ENCODE assay signal across 1 cellular context in the genomic region with DNA sequence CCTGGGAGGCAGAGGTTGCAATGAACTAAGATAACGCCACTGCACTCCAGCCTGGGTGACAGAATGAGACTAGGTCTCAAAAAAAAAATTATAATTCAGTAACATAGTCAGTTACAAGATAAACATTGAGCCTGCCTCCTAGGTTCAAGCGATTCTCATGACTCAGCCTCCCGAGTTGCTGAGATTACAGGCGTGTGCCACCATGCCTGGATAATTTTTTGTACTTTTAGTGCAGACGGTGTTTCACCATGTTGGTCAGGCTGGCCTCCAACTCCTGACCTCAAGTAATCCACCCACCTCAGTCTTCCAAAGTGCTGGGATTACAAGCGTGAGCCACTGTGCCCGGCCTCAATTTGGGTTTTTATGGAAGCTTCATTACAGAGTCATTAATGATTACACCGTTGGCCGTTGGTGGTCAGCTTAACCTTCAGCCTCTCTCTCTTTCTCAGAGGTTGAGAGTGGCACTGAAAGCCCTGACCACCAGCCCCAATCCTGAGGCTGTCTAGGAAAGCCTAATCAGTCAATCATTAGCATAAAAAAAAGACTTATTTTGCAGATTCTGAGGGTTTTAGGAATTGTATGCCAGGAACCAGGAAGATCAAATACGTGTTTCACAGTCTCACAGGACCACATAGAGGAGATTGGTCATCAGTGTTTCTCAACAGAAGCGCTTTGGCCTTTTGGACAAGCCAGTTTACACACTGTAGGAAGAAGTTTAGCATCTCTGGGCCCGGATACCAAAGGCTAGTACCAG.
TF ChIP-seq lines count a peak whose summit lies in the region.

No MANE protein-coding gene starts in this region.

TF ChIP-seq in HepG2, 621 proteins besides CTCF, POLR2A, EP300 and RAD21 (continues in another document):
- TF ChIP-seq, protein P1, sequence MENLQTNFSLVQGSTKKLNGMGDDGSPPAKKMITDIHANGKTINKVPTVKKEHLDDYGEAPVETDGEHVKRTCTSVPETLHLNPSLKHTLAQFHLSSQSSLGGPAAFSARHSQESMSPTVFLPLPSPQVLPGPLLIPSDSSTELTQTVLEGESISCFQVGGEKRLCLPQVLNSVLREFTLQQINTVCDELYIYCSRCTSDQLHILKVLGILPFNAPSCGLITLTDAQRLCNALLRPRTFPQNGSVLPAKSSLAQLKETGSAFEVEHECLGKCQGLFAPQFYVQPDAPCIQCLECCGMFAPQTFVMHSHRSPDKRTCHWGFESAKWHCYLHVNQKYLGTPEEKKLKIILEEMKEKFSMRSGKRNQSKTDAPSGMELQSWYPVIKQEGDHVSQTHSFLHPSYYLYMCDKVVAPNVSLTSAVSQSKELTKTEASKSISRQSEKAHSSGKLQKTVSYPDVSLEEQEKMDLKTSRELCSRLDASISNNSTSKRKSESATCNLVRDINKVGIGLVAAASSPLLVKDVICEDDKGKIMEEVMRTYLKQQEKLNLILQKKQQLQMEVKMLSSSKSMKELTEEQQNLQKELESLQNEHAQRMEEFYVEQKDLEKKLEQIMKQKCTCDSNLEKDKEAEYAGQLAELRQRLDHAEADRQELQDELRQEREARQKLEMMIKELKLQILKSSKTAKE (CRISPR knock-in tag; IDR thresholded peaks at IDR 0.05; ENCODE audit: borderline replicate concordance): no peak
- TF ChIP-seq SNAI1 (CRISPR knock-in tag; IDR thresholded peaks at IDR 0.05; ENCODE audit: borderline replicate concordance) (peak; percentile 77; the same call in 1 of the 2 replicates), MEF2D (CRISPR knock-in tag; IDR thresholded peaks at IDR 0.05) (no peak), TOPORS (CRISPR knock-in tag; IDR thresholded peaks at IDR 0.05) (0 out of 2 replicates have a peak, but pooled peaks have one; percentile 23), ZNF777 (CRISPR knock-in tag; IDR thresholded peaks at IDR 0.05) (0 out of 2 replicates have a peak, but pooled peaks have one; percentile 11), SOX13 (IDR thresholded peaks at IDR 0.05) (no peak), SOX13 (CRISPR knock-in tag; conservative IDR thresholded peaks at IDR 0.05 in 1 of 2, IDR thresholded peaks at IDR 0.05 in 1 of 2) (0 out of 4 replicates have a peak, but pooled peaks of 1 of the 2 experiments have one; percentile 12), ZNF878 (CRISPR knock-in tag; IDR thresholded peaks at IDR 0.05) (0 out of 2 replicates have a peak, but pooled peaks have one; percentile 41), FOSL2 (CRISPR knock-in tag; IDR thresholded peaks at IDR 0.05) (0 out of 2 replicates have a peak, but pooled peaks have one; percentile 22), ZNF230 (CRISPR knock-in tag; IDR thresholded peaks at IDR 0.05) (0 out of 2 replicates have a peak, but pooled peaks have one; percentile 53), ARID2 (CRISPR knock-in tag; IDR thresholded peaks at IDR 0.05; ENCODE audit: borderline replicate concordance) (0 out of 2 replicates have a peak, but pooled peaks have one; percentile 5), CBX1 (IDR thresholded peaks at IDR 0.05; ENCODE audit: low read depth) (no peak), CAMTA2 (CRISPR knock-in tag; IDR thresholded peaks at IDR 0.05; ENCODE audit: borderline replicate concordance) (no peak), PHF8 (CRISPR knock-in tag; IDR thresholded peaks at IDR 0.05) (no peak; the same call in 1 of the 2 replicates), FOXM1 (CRISPR knock-in tag; IDR thresholded peaks at IDR 0.05) (no peak), BCL6 (CRISPR knock-in tag; IDR thresholded peaks at IDR 0.05) (peak; percentile 56; the same call in 1 of the 2 replicates), KLF11 (CRISPR knock-in tag; IDR thresholded peaks at IDR 0.05) (0 out of 2 replicates have a peak, but pooled peaks have one; percentile 12), ZNF790 (CRISPR knock-in tag; IDR thresholded peaks at IDR 0.05; ENCODE audit: borderline replicate concordance) (0 out of 2 replicates have a peak, but pooled peaks have one; percentile 43), NR2C2 (CRISPR knock-in tag; IDR thresholded peaks at IDR 0.05; ENCODE audit: borderline replicate concordance) (0 out of 2 replicates have a peak, but pooled peaks have one; percentile 28), RARA (CRISPR knock-in tag; IDR thresholded peaks at IDR 0.05) (0 out of 2 replicates have a peak, but pooled peaks have one; percentile 7), HES4 (CRISPR knock-in tag; IDR thresholded peaks at IDR 0.05; ENCODE audit: borderline replicate concordance) (peak; percentile 43; the same call in 1 of the 2 replicates), ZNF746 (CRISPR knock-in tag; IDR thresholded peaks at IDR 0.05) (0 out of 2 replicates have a peak, but pooled peaks have one; percentile 27), ARNTL (CRISPR knock-in tag; IDR thresholded peaks at IDR 0.05) (0 out of 2 replicates have a peak, but pooled peaks have one; percentile 17), SCMH1 (CRISPR knock-in tag; IDR thresholded peaks at IDR 0.05; ENCODE audit: borderline replicate concordance) (no peak), ZFX (CRISPR knock-in tag; IDR thresholded peaks at IDR 0.05; ENCODE audit: low read depth) (peak; percentile 28; the same call in 1 of the 2 replicates), ZNF333 (CRISPR knock-in tag; IDR thresholded peaks at IDR 0.05; ENCODE audit: borderline replicate concordance) (0 out of 2 replicates have a peak, but pooled peaks have one; percentile 37), ZNF629 (CRISPR knock-in tag; conservative IDR thresholded peaks at IDR 0.05) (no peak)
- TF ChIP-seq, protein P2, sequence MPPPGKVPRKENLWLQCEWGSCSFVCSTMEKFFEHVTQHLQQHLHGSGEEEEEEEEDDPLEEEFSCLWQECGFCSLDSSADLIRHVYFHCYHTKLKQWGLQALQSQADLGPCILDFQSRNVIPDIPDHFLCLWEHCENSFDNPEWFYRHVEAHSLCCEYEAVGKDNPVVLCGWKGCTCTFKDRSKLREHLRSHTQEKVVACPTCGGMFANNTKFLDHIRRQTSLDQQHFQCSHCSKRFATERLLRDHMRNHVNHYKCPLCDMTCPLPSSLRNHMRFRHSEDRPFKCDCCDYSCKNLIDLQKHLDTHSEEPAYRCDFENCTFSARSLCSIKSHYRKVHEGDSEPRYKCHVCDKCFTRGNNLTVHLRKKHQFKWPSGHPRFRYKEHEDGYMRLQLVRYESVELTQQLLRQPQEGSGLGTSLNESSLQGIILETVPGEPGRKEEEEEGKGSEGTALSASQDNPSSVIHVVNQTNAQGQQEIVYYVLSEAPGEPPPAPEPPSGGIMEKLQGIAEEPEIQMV (CRISPR knock-in tag; IDR thresholded peaks at IDR 0.05; ENCODE audit: low read depth): peak; percentile 43; the same call in 1 of the 2 replicates
- TF ChIP-seq, protein P3, sequence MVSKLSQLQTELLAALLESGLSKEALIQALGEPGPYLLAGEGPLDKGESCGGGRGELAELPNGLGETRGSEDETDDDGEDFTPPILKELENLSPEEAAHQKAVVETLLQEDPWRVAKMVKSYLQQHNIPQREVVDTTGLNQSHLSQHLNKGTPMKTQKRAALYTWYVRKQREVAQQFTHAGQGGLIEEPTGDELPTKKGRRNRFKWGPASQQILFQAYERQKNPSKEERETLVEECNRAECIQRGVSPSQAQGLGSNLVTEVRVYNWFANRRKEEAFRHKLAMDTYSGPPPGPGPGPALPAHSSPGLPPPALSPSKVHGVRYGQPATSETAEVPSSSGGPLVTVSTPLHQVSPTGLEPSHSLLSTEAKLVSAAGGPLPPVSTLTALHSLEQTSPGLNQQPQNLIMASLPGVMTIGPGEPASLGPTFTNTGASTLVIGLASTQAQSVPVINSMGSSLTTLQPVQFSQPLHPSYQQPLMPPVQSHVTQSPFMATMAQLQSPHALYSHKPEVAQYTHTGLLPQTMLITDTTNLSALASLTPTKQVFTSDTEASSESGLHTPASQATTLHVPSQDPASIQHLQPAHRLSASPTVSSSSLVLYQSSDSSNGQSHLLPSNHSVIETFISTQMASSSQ (IDR thresholded peaks at IDR 0.05; ENCODE audit: low read depth): peak; percentile 57
- TF ChIP-seq, protein P3 (CRISPR knock-in tag; IDR thresholded peaks at IDR 0.05; ENCODE audit: borderline replicate concordance): no peak
- TF ChIP-seq, protein P4, sequence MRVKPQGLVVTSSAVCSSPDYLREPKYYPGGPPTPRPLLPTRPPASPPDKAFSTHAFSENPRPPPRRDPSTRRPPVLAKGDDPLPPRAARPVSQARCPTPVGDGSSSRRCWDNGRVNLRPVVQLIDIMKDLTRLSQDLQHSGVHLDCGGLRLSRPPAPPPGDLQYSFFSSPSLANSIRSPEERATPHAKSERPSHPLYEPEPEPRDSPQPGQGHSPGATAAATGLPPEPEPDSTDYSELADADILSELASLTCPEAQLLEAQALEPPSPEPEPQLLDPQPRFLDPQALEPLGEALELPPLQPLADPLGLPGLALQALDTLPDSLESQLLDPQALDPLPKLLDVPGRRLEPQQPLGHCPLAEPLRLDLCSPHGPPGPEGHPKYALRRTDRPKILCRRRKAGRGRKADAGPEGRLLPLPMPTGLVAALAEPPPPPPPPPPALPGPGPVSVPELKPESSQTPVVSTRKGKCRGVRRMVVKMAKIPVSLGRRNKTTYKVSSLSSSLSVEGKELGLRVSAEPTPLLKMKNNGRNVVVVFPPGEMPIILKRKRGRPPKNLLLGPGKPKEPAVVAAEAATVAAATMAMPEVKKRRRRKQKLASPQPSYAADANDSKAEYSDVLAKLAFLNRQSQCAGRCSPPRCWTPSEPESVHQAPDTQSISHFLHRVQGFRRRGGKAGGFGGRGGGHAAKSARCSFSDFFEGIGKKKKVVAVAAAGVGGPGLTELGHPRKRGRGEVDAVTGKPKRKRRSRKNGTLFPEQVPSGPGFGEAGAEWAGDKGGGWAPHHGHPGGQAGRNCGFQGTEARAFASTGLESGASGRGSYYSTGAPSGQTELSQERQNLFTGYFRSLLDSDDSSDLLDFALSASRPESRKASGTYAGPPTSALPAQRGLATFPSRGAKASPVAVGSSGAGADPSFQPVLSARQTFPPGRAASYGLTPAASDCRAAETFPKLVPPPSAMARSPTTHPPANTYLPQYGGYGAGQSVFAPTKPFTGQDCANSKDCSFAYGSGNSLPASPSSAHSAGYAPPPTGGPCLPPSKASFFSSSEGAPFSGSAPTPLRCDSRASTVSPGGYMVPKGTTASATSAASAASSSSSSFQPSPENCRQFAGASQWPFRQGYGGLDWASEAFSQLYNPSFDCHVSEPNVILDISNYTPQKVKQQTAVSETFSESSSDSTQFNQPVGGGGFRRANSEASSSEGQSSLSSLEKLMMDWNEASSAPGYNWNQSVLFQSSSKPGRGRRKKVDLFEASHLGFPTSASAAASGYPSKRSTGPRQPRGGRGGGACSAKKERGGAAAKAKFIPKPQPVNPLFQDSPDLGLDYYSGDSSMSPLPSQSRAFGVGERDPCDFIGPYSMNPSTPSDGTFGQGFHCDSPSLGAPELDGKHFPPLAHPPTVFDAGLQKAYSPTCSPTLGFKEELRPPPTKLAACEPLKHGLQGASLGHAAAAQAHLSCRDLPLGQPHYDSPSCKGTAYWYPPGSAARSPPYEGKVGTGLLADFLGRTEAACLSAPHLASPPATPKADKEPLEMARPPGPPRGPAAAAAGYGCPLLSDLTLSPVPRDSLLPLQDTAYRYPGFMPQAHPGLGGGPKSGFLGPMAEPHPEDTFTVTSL (CRISPR knock-in tag; IDR thresholded peaks at IDR 0.05; ENCODE audit: borderline replicate concordance): peak; percentile 54; the same call in 1 of the 2 replicates
- TF ChIP-seq, protein P5, sequence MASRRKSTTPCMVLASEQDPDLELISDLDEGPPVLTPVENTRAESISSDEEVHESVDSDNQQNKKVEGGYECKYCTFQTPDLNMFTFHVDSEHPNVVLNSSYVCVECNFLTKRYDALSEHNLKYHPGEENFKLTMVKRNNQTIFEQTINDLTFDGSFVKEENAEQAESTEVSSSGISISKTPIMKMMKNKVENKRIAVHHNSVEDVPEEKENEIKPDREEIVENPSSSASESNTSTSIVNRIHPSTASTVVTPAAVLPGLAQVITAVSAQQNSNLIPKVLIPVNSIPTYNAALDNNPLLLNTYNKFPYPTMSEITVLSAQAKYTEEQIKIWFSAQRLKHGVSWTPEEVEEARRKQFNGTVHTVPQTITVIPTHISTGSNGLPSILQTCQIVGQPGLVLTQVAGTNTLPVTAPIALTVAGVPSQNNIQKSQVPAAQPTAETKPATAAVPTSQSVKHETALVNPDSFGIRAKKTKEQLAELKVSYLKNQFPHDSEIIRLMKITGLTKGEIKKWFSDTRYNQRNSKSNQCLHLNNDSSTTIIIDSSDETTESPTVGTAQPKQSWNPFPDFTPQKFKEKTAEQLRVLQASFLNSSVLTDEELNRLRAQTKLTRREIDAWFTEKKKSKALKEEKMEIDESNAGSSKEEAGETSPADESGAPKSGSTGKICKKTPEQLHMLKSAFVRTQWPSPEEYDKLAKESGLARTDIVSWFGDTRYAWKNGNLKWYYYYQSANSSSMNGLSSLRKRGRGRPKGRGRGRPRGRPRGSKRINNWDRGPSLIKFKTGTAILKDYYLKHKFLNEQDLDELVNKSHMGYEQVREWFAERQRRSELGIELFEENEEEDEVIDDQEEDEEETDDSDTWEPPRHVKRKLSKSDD (CRISPR knock-in tag; IDR thresholded peaks at IDR 0.05; ENCODE audit: low read depth): 0 out of 2 replicates have a peak, but pooled peaks have one; percentile 24
- TF ChIP-seq, protein P6, sequence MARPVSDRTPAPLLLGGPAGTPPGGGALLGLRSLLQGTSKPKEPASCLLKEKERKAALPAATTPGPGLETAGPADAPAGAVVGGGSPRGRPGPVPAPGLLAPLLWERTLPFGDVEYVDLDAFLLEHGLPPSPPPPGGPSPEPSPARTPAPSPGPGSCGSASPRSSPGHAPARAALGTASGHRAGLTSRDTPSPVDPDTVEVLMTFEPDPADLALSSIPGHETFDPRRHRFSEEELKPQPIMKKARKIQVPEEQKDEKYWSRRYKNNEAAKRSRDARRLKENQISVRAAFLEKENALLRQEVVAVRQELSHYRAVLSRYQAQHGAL (CRISPR knock-in tag; IDR thresholded peaks at IDR 0.05; ENCODE audit: not compliant biosample characterization): peak; percentile 4
